ENCODE assay signal across 18 cellular contexts in the genomic region with DNA sequence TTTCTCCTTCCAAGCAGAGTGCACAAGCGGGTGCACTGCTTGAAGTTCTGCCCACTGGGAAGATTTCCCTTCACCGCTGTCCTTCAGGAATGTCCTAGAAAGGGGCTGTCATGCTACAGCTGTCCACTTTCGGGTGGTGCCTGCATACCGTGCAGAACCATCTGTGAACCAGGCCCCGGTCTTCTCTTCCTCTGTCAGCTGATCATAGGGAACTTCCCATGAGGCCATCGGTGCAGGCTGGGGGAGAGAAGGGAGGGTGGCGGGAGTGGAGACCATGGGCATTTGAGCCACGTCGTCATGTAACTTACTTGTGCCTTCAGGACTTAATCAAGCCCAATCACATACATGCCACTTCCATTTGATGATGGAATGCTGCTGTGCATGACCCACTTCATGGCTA.
DNase-seq lines count a peak whose midpoint lies in the region; ATAC-seq and TF ChIP-seq lines count a peak whose summit lies in the region.
"Had no signal": no experiment of that assay in that cellular context is flagged by ENCODE, and none has a peak within 500 bp of the region (broad histone marks: within the 10 kb centered on the region; RNA-seq: fewer than 3 reads in every experiment).

No MANE protein-coding gene starts in this region.

- 94 to 100% methylated on average over 2 to 7 of the region's 9 CpGs for WGBS in endodermal cell (ENCODE audit: insufficient coverage in 1 of 2, insufficient read length in 1 of 2), 2 experiments

- no peak overlapping the region for H3K4me3 Mint-ChIP-seq in endodermal cell

- intact Hi-C loops in cardiac septum (cut with DNase I) = no loop called here
- intact Hi-C loops in posterior vena cava (cut with DNase I) = no loop called here

- no peak overlapping the region for H3K27ac Mint-ChIP-seq in endodermal cell

- ATAC-seq in HG03520 (IDR thresholded peaks at IDR 0.05; ENCODE audit: unreplicated experiment) (no peak), GM19463 (IDR thresholded peaks at IDR 0.05; ENCODE audit: unreplicated experiment) (no peak)
- ATAC-seq: PC-3 had no signal

- H3K27me3 ChIP-seq in right atrium auricular region = no peaks in the 10 kb centered on the region
- H3K27me3 ChIP-seq in endodermal cell (ENCODE audit: control insufficient read depth, insufficient read depth, low read length, poor library complexity, severe bottlenecking) = no peaks in the 10 kb centered on the region
- H3K27me3 ChIP-seq: BLaER1 treated with 17β-estradiol and CSF1 and Interleukin-3, amounts not matched to agents 10 nM and 100 nM; MG63 had no signal

- H3K36me3 Mint-ChIP-seq in endodermal cell (ENCODE audit: low read depth) = peaks cover 15% of the 10 kb centered on the region

- TF ChIP-seq CTCF in right atrium auricular region (IDR thresholded peaks at IDR 0.05) (no peak), endodermal cell (conservative IDR thresholded peaks at IDR 0.05) (no peak)

- no peak overlapping the region for H3K4me3 ChIP-seq in right atrium auricular region
- H3K4me3 ChIP-seq in endodermal cell (ENCODE audit: low read length) = no peak overlapping the region
- H3K4me3 ChIP-seq: BLaER1 treated with 17β-estradiol and CSF1 and Interleukin-3, amounts not matched to agents 10 nM and 100 nM; MG63 had no signal

- peaks cover 0 to 9% of the 10 kb centered on the region in 2 donors for H3K4me1 ChIP-seq in right atrium auricular region
- no peaks in the 10 kb centered on the region for H3K4me1 ChIP-seq in endodermal cell (ENCODE audit: control insufficient read depth, insufficient read depth, low read length)

- DNase-seq in cardiac septum (ENCODE audit: low spot score) = peak; percentile 47
- no peak for DNase-seq in right atrium auricular region (ENCODE audit: low spot score)
- DNase-seq in endodermal cell = peak; percentile 23
- peak; percentile 52 for DNase-seq in posterior vena cava (ENCODE audit: low spot score)
- DNase-seq in stimulated activated CD8-positive, alpha-beta memory T cell treated with anti-CD3 and anti-CD28 coated beads, Interleukin-4, amount 100 ng/mL, for 48 hours = no peak
- DNase-seq: DMS 273 treated with DMSO at 0.1 percent for 48 hours, GF-D8, GOT3, Karpas-422, MG63, NCI-H1092, NCI-H146, NCI-H2081, NCI-H748 treated with DMSO at 0.1 percent for 48 hours, PC-3 had no signal

- H3K27ac ChIP-seq in right atrium auricular region = no peak overlapping the region
- H3K27ac ChIP-seq in endodermal cell (ENCODE audit: low read depth, low read length) = no peak overlapping the region
- H3K27ac ChIP-seq: BLaER1 treated with 17β-estradiol and CSF1 and Interleukin-3, amounts not matched to agents 10 nM and 100 nM had no signal

- no peaks in the 10 kb centered on the region for H3K27me3 Mint-ChIP-seq in endodermal cell (ENCODE audit: insufficient read depth)

- peaks cover 11% of the 10 kb centered on the region for H3K9me3 Mint-ChIP-seq in endodermal cell

- H3K4me1 Mint-ChIP-seq in endodermal cell = no peaks in the 10 kb centered on the region

- H3K9ac ChIP-seq in endodermal cell (ENCODE audit: extremely low read depth, low read length, poor library complexity, severe bottlenecking) = no peak overlapping the region
- H3K9ac ChIP-seq: BLaER1 treated with 17β-estradiol and CSF1 and Interleukin-3, amounts not matched to agents 10 nM and 100 nM had no signal

- H3K36me3 ChIP-seq in right atrium auricular region (no peaks in the 10 kb centered on the region), endodermal cell (ENCODE audit: control insufficient read depth, insufficient read depth, low read length) (no peaks in the 10 kb centered on the region)
- H3K36me3 ChIP-seq: MG63 had no signal

- H3K9me3 ChIP-seq in right atrium auricular region (no peaks in the 10 kb centered on the region), endodermal cell (ENCODE audit: control insufficient read depth, low read length) (no peaks in the 10 kb centered on the region)
- H3K9me3 ChIP-seq: MG63 had no signal

Comparison
In these comparisons a context has a peak if more than half of its experiments do, and no peak if none do; other contexts are left out.
1. DNase-seq: peak in cardiac septum (single experiment), endodermal cell (single experiment) and posterior vena cava (single experiment); none in right atrium auricular region (single experiment) and stimulated activated CD8-positive, alpha-beta memory T cell treated with anti-CD3 and anti-CD28 coated beads, Interleukin-4, amount 100 ng/mL, for 48 hours (single experiment).